Comparison of ENCODE assay signal across 8 cellular contexts in genomic region chr14:102927878-102928411, GRCh38. TPM values are rescaled to one million over a fixed set of nuclear protein-coding genes. Genes with fewer than 3 reads are reported as not detected.
A peak's percentile ranks its signal among the peaks of the same experiment; 100 is the strongest.
DNase-seq lines count a peak whose midpoint lies in the region; ATAC-seq lines count a peak whose summit lies in the region.

No MANE protein-coding gene starts in this region.

- H3K4me3 ChIP-seq in iPS-18a (ENCODE audit: low read length) (peak overlapping the region; percentile 77), stomach smooth muscle (ENCODE audit: low read length in 2 of 2) (peak overlapping the region; percentile 51 to 64)

- H3K9me3 ChIP-seq in T-helper 17 cell (ENCODE audit: control insufficient read depth, low read length, poor library complexity, severe bottlenecking) (no peaks in the 10 kb centered on the region), iPS-18a (ENCODE audit: control insufficient read depth, low read depth, low read length) (no peaks in the 10 kb centered on the region), stomach smooth muscle (ENCODE audit: control insufficient read depth in 2 of 2, low read length in 2 of 2) (no peaks in the 10 kb centered on the region)

- H3K27me3 ChIP-seq in iPS-18a (ENCODE audit: control insufficient read depth, insufficient read depth, low read length) (peaks cover 88% of the 10 kb centered on the region), stomach smooth muscle (ENCODE audit: control insufficient read depth in 1 of 2, insufficient read depth in 2 of 2, low read length in 2 of 2) (peaks cover 47 to 56% of the 10 kb centered on the region in 2 donors)

- H3K36me3 Mint-ChIP-seq in activated CD8-positive, alpha-beta memory T cell treated with anti-CD3 and anti-CD28 coated beads, Interleukin-2, amount 10 ng/mL, durations not matched to agents 7 days and 5 days, result no peaks in the 10 kb centered on the region
- no peaks in the 10 kb centered on the region for H3K36me3 Mint-ChIP-seq in T-helper 17 cell (ENCODE audit: low read depth)

- peak; percentile 17 for ATAC-seq in activated CD8-positive, alpha-beta memory T cell treated with anti-CD3 and anti-CD28 coated beads, Interleukin-2, amount 10 ng/mL, durations not matched to agents 7 days and 5 days
- ATAC-seq in T-helper 17 cell (peak; percentile 18), GM19035 (IDR thresholded peaks at IDR 0.05; ENCODE audit: unreplicated experiment) (no peak), HG03135 (IDR thresholded peaks at IDR 0.05; ENCODE audit: unreplicated experiment) (no peak)

- H3K4me1 ChIP-seq in iPS-18a (ENCODE audit: control insufficient read depth, low read depth, low read length), result peaks cover 10% of the 10 kb centered on the region
- peaks cover 32% of the 10 kb centered on the region for H3K4me1 ChIP-seq in stomach smooth muscle (ENCODE audit: control insufficient read depth, insufficient read depth, low read length)

- H3K27ac ChIP-seq in iPS-18a (ENCODE audit: low read length), result no peak overlapping the region
- no peak overlapping the region for H3K27ac ChIP-seq in stomach smooth muscle (ENCODE audit: low read length)

- no peak overlapping the region for H3K27ac Mint-ChIP-seq in activated CD8-positive, alpha-beta memory T cell treated with anti-CD3 and anti-CD28 coated beads, Interleukin-2, amount 10 ng/mL, durations not matched to agents 7 days and 5 days
- H3K27ac Mint-ChIP-seq in T-helper 17 cell, result no peak overlapping the region

- H3K9me3 Mint-ChIP-seq in activated CD8-positive, alpha-beta memory T cell treated with anti-CD3 and anti-CD28 coated beads, Interleukin-2, amount 10 ng/mL, durations not matched to agents 7 days and 5 days (ENCODE audit: low read depth), result no peaks in the 10 kb centered on the region

- CTCF ChIA-PET in activated CD8-positive, alpha-beta memory T cell treated with anti-CD3 and anti-CD28 coated beads, Interleukin-2, amount 10 ng/mL, durations not matched to agents 7 days and 5 days (lab: Charles Lee), result no interaction called here

- H3K36me3 ChIP-seq in iPS-18a (ENCODE audit: control insufficient read depth, low read depth, low read length), result peaks cover 1% of the 10 kb centered on the region
- peaks cover 0 to 4% of the 10 kb centered on the region in 2 donors for H3K36me3 ChIP-seq in stomach smooth muscle (ENCODE audit: control insufficient read depth in 2 of 2, insufficient read depth in 2 of 2, low read length in 2 of 2)

- peaks cover 9% of the 10 kb centered on the region for H3K4me1 Mint-ChIP-seq in activated CD8-positive, alpha-beta memory T cell treated with anti-CD3 and anti-CD28 coated beads, Interleukin-2, amount 10 ng/mL, durations not matched to agents 7 days and 5 days
- H3K4me1 Mint-ChIP-seq in T-helper 17 cell, result peaks cover 14% of the 10 kb centered on the region

- H3K4me3 Mint-ChIP-seq in activated CD8-positive, alpha-beta memory T cell treated with anti-CD3 and anti-CD28 coated beads, Interleukin-2, amount 10 ng/mL, durations not matched to agents 7 days and 5 days, result peak overlapping the region; percentile 57
- peak overlapping the region; percentile 77 for H3K4me3 Mint-ChIP-seq in T-helper 17 cell

- peaks cover 61% of the 10 kb centered on the region for H3K27me3 Mint-ChIP-seq in activated CD8-positive, alpha-beta memory T cell treated with anti-CD3 and anti-CD28 coated beads, Interleukin-2, amount 10 ng/mL, durations not matched to agents 7 days and 5 days
- peaks cover 13% of the 10 kb centered on the region for H3K27me3 Mint-ChIP-seq in T-helper 17 cell

- no peak for DNase-seq in activated CD8-positive, alpha-beta memory T cell treated with anti-CD3 and anti-CD28 coated beads, Interleukin-2, amount 10 ng/mL, durations not matched to agents 7 days and 5 days
- DNase-seq in activated CD8-positive, alpha-beta memory T cell treated with anti-CD3 and anti-CD28 coated beads, Interleukin-2, amount 50 U/mL, for 48 hours, result no peak
- no peak for DNase-seq in T-helper 17 cell
- DNase-seq in NCI-H1436 treated with DMSO at 0.1 percent for 48 hours (lab: John Stamatoyannopoulos, UW), result no peak

- peak overlapping the region; percentile 32 for H3K9ac ChIP-seq in iPS-18a (ENCODE audit: low read length)
- no peak overlapping the region for H3K9ac ChIP-seq in stomach smooth muscle (ENCODE audit: low read length in 2 of 2)

RNA-seq across cellular contexts. Expression of gene AMN, which starts 5.5 kb away (rescaled TPM):
- total RNA-seq in activated CD8-positive, alpha-beta memory T cell treated with anti-CD3 and anti-CD28 coated beads, Interleukin-2, amount 10 ng/mL, durations not matched to agents 7 days and 5 days, result under 1 TPM; 0.35 to 0.53 TPM
- total RNA-seq in T-helper 17 cell, result 1 to 10 TPM in 1 of 2 donors, under 1 TPM in 1; 0.65 to 2.3 TPM

Comparison
In these comparisons a context has a peak if more than half of its experiments do, and no peak if none do; other contexts are left out.
1. ATAC-seq: peak in activated CD8-positive, alpha-beta memory T cell treated with anti-CD3 and anti-CD28 coated beads, Interleukin-2, amount 10 ng/mL, durations not matched to agents 7 days and 5 days (single experiment) and T-helper 17 cell (single experiment); none in GM19035 (single experiment) and HG03135 (single experiment).